ENCODE assay signal across 19 cellular contexts in genomic region chr17:58997756-58998553, GRCh38.
A peak's percentile ranks its signal among the peaks of the same experiment; 100 is the strongest.
DNase-seq lines count a peak whose midpoint lies in the region; ATAC-seq and TF ChIP-seq lines count a peak whose summit lies in the region.
"Had no signal": no experiment of that assay in that cellular context is flagged by ENCODE, and none has a peak within 500 bp of the region (broad histone marks: within the 10 kb centered on the region; RNA-seq: fewer than 3 reads in every experiment).

No MANE protein-coding gene starts in this region.

- H3K27ac ChIP-seq in esophagus muscularis mucosa (replicated peaks in 1 of 4) = no peak overlapping the region
- H3K27ac ChIP-seq: sigmoid colon had no signal

- in situ Hi-C loops in HAP-1 (cut with MboI; ENCODE audit: low sequenced_read_pairs) = loop anchor here (10.0 kb wide), 1 partner anchor 403 kb away; no protein-coding TSS in a partner anchor

- TF ChIP-seq POLR2A in esophagus muscularis mucosa (IDR thresholded peaks at IDR 0.05; ENCODE audit: low read depth) = no peak

- H3K9me3 ChIP-seq in esophagus muscularis mucosa (no peaks in the 10 kb centered on the region), HAP-1 (no peaks in the 10 kb centered on the region)
- H3K9me3 ChIP-seq: heart left ventricle, sigmoid colon had no signal

- H3K4me3 Mint-ChIP-seq in CD14-positive monocyte (peak overlapping the region in 1 of 2 donors; percentile 55), chondrocyte (ENCODE audit: unreplicated experiment) (no peak overlapping the region), nephron progenitor cell (no peak overlapping the region)
- H3K4me3 Mint-ChIP-seq in natural killer cell treated with Interleukin-12 subunit alpha and Interleukin-12 subunit beta and Interleukin-15 and Interleukin-18, amount 100 ng/mL, for 72 hours = no peak overlapping the region

- intact Hi-C loops in CD14-positive monocyte (cut with micrococcal nuclease) (loop anchor here (5.0 to 10.0 kb wide), 2 partner anchors 53 to 481 kb away; no protein-coding TSS in a partner anchor), esophagus muscularis mucosa (cut with DNase I) (no loop called here)

- H3K27me3 Mint-ChIP-seq in CD14-positive monocyte (ENCODE audit: low read depth in 3 of 3) = peaks cover 0 to 2% (median 2%) of the 10 kb centered on the region in 3 donors
- no peaks in the 10 kb centered on the region for H3K27me3 Mint-ChIP-seq in chondrocyte (ENCODE audit: low read depth)
- peaks cover 3% of the 10 kb centered on the region for H3K27me3 Mint-ChIP-seq in nephron progenitor cell (ENCODE audit: low read depth, poor library complexity)
- no peaks in the 10 kb centered on the region for H3K27me3 Mint-ChIP-seq in natural killer cell treated with Interleukin-12 subunit alpha and Interleukin-12 subunit beta and Interleukin-15 and Interleukin-18, amount 100 ng/mL, for 72 hours

- 74% methylated on average over 7 of the region's 7 CpGs for WGBS in esophagus muscularis mucosa

- TF ChIP-seq CTCF in CD14-positive monocyte (IDR thresholded peaks at IDR 0.05) = no peak
- TF ChIP-seq CTCF in chondrocyte (IDR thresholded peaks at IDR 0.05) = no peak
- TF ChIP-seq CTCF in nephron progenitor cell (IDR thresholded peaks at IDR 0.05) = no peak
- TF ChIP-seq CTCF in esophagus muscularis mucosa (IDR thresholded peaks at IDR 0.05) = no peak

- H3K4me3 ChIP-seq in esophagus muscularis mucosa (no peak overlapping the region), HAP-1 (no peak overlapping the region)
- H3K4me3 ChIP-seq: heart left ventricle, sigmoid colon had no signal

- H3K36me3 Mint-ChIP-seq in CD14-positive monocyte (peaks cover 12 to 15% of the 10 kb centered on the region in 2 donors), chondrocyte (ENCODE audit: low read depth) (peaks cover 20% of the 10 kb centered on the region), nephron progenitor cell (ENCODE audit: low read depth) (peaks cover 37% of the 10 kb centered on the region)
- peaks cover 23% of the 10 kb centered on the region for H3K36me3 Mint-ChIP-seq in natural killer cell treated with Interleukin-12 subunit alpha and Interleukin-12 subunit beta and Interleukin-15 and Interleukin-18, amount 100 ng/mL, for 72 hours

- DNase-seq in CD14-positive monocyte (ENCODE audit: low spot score) = no peak
- DNase-seq in HCEC 1CT = peak; percentile 42
- DNase-seq in chondrocyte (ENCODE audit: low spot score) = no peak
- no peak for DNase-seq in nephron progenitor cell
- DNase-seq in natural killer cell treated with Interleukin-12 subunit alpha and Interleukin-12 subunit beta and Interleukin-15 and Interleukin-18, amount 100 ng/mL, for 72 hours (ENCODE audit: low spot score) = no peak
- no peak for DNase-seq in esophagus muscularis mucosa (ENCODE audit: extremely low spot score)
- no peak for DNase-seq in HAP-1 (ENCODE audit: low spot score in 2 of 2)
- DNase-seq: activated gamma-delta T cell treated with Interleukin-2 at 50 U/mL for 16 hours; DMS153; heart left ventricle; KG1; NCI-H1105 treated with DMSO at 0.1 percent for 48 hours; NCI-H2107; NCI-H526 treated with DMSO at 0.1 percent for 48 hours; OCI-M1; sigmoid colon; stimulated activated CD4-positive, alpha-beta T cell treated with anti-CD3 and anti-CD28 coated beads, Interleukin-1b, Interleukin-23, amount 100 ng/mL, for 48 hours; T-helper 9 cell had no signal

- H3K9me3 Mint-ChIP-seq in CD14-positive monocyte (peaks cover 0 to 3% (median 0%) of the 10 kb centered on the region in 7 donors), chondrocyte (ENCODE audit: low read depth) (peaks cover 5% of the 10 kb centered on the region), nephron progenitor cell (no peaks in the 10 kb centered on the region)
- no peaks in the 10 kb centered on the region for H3K9me3 Mint-ChIP-seq in natural killer cell treated with Interleukin-12 subunit alpha and Interleukin-12 subunit beta and Interleukin-15 and Interleukin-18, amount 100 ng/mL, for 72 hours

- H3K36me3 ChIP-seq in esophagus muscularis mucosa (peaks cover 14 to 63% (median 31%) of the 10 kb centered on the region in 4 donors), HAP-1 (replicated peaks) (peaks cover 17% of the 10 kb centered on the region)

- H3K4me1 Mint-ChIP-seq in CD14-positive monocyte = peaks cover 68% of the 10 kb centered on the region
- H3K4me1 Mint-ChIP-seq in chondrocyte (ENCODE audit: low read depth) = peaks cover 67% of the 10 kb centered on the region
- peaks cover 14% of the 10 kb centered on the region for H3K4me1 Mint-ChIP-seq in nephron progenitor cell
- peaks cover 3 to 12% of the 10 kb centered on the region in 2 donors for H3K4me1 Mint-ChIP-seq in natural killer cell treated with Interleukin-12 subunit alpha and Interleukin-12 subunit beta and Interleukin-15 and Interleukin-18, amount 100 ng/mL, for 72 hours (ENCODE audit: low read depth in 2 of 2)

- ATAC-seq in natural killer cell treated with Interleukin-12 subunit alpha and Interleukin-12 subunit beta and Interleukin-15 and Interleukin-18, amount 100 ng/mL, for 72 hours = no peak
- ATAC-seq: activated CD4-positive, CD25-positive, alpha-beta regulatory T cell treated with anti-CD3 and anti-CD28 coated beads, Interleukin-2, amount 50 U/mL, for 24 hours had no signal

- no peak for TF ChIP-seq EP300 in esophagus muscularis mucosa (IDR thresholded peaks at IDR 0.05)

- no peaks in the 10 kb centered on the region for H3K27me3 ChIP-seq in esophagus muscularis mucosa
- no peaks in the 10 kb centered on the region for H3K27me3 ChIP-seq in HAP-1 (ENCODE audit: low read depth)
- H3K27me3 ChIP-seq: heart left ventricle, sigmoid colon had no signal

- H3K27ac Mint-ChIP-seq in CD14-positive monocyte = peak overlapping the region; percentile 91 to 96 (median 95)
- peak overlapping the region; percentile 81 for H3K27ac Mint-ChIP-seq in chondrocyte (ENCODE audit: unreplicated experiment)
- peak overlapping the region; percentile 25 for H3K27ac Mint-ChIP-seq in nephron progenitor cell
- H3K27ac Mint-ChIP-seq in natural killer cell treated with Interleukin-12 subunit alpha and Interleukin-12 subunit beta and Interleukin-15 and Interleukin-18, amount 100 ng/mL, for 72 hours = peak overlapping the region in 1 of 2 donors; percentile 55

- H3K4me1 ChIP-seq in esophagus muscularis mucosa = peaks cover 0 to 3% (median 0%) of the 10 kb centered on the region in 4 donors
- H3K4me1 ChIP-seq in HAP-1 = peaks cover 22% of the 10 kb centered on the region
